ENCODE assay signal across 1 cellular context in genomic region chr13:51452391-51453307, GRCh38.
TF ChIP-seq lines count a peak whose summit lies in the region.

Gene INTS6 (minus strand): TSS chr13:51453036. CDS start chr13:51452525, 511 bp downstream.

TF ChIP-seq in SK-N-SH, 30 proteins besides CTCF, POLR2A, EP300 and RAD21 (continued from another document):
- TF ChIP-seq, protein P1, sequence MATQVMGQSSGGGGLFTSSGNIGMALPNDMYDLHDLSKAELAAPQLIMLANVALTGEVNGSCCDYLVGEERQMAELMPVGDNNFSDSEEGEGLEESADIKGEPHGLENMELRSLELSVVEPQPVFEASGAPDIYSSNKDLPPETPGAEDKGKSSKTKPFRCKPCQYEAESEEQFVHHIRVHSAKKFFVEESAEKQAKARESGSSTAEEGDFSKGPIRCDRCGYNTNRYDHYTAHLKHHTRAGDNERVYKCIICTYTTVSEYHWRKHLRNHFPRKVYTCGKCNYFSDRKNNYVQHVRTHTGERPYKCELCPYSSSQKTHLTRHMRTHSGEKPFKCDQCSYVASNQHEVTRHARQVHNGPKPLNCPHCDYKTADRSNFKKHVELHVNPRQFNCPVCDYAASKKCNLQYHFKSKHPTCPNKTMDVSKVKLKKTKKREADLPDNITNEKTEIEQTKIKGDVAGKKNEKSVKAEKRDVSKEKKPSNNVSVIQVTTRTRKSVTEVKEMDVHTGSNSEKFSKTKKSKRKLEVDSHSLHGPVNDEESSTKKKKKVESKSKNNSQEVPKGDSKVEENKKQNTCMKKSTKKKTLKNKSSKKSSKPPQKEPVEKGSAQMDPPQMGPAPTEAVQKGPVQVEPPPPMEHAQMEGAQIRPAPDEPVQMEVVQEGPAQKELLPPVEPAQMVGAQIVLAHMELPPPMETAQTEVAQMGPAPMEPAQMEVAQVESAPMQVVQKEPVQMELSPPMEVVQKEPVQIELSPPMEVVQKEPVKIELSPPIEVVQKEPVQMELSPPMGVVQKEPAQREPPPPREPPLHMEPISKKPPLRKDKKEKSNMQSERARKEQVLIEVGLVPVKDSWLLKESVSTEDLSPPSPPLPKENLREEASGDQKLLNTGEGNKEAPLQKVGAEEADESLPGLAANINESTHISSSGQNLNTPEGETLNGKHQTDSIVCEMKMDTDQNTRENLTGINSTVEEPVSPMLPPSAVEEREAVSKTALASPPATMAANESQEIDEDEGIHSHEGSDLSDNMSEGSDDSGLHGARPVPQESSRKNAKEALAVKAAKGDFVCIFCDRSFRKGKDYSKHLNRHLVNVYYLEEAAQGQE (IDR thresholded peaks at IDR 0.05; ENCODE audit: low read depth, low read length): peak; percentile 79
- TF ChIP-seq NRF1 (IDR thresholded peaks at IDR 0.05; ENCODE audit: low read depth, low read length) (peak; percentile 72), SIN3A (IDR thresholded peaks at IDR 0.05; ENCODE audit: borderline replicate concordance, low read depth, low read length) (peak; percentile 82; the same call in 1 of the 2 replicates), MXI1 (IDR thresholded peaks at IDR 0.05; ENCODE audit: low read depth, low read length) (no peak), FOXM1 (IDR thresholded peaks at IDR 0.05; ENCODE audit: low read depth) (no peak)
